27 cellular contexts compared by ENCODE assay signal in the genomic region with DNA sequence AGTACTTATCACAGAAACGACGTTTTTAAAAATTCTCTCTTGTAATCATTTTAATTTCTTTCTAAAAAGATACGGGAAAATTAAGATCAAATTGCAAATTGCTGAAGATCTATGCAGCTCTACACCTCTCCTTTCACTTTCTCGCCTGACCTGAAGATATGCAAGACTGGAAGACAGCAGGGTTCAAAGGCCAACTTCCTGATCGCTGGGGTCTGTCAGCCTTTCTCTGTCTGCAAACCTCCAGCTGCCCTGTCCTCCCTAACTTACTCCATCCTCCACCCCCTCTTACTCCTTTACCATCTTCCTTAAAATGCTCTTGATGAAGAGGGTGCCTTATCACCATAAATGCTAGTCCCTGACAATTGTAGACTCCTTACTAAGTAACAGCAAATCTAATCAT.
"Had no signal": no experiment of that assay in that cellular context is flagged by ENCODE, and none has a peak within 500 bp of the region (broad histone marks: within the 10 kb centered on the region; RNA-seq: fewer than 3 reads in every experiment).

No MANE protein-coding gene starts in this region.

- H3K27ac Mint-ChIP-seq: activated B cell treated with CpG ODN at 0.5 μM for 24 hours; activated CD8-positive, alpha-beta T cell treated with anti-CD3 and anti-CD28 coated beads for 36 hours; activated naive CD4-positive, alpha-beta T cell treated with anti-CD3 and anti-CD28 coated beads for 36 hours; activated naive CD4-positive, alpha-beta T cell treated with anti-CD3 and anti-CD28 coated beads, Interleukin-2, amount 50 U/mL, for 24 hours; activated naive CD8-positive, alpha-beta T cell treated with anti-CD3 and anti-CD28 coated beads for 36 hours; activated naive CD8-positive, alpha-beta T cell treated with anti-CD3 and anti-CD28 coated beads, Interleukin-2, amount 50 U/mL, for 24 hours; activated T-helper 2 cell treated with anti-CD3 and anti-CD28 coated beads, Interferon-gamma antibody, Interleukin-2, Interleukin-4, amounts not matched to agents 10 μg/mL and 5 μg/mL and 100 μg/mL, durations not matched to agents 14 hours and 24 hours and 36 hours had no signal

- ATAC-seq: activated CD4-positive, CD25-positive, alpha-beta regulatory T cell treated with anti-CD3 and anti-CD28 coated beads, Interleukin-2, amount 50 U/mL, for 24 hours; activated CD8-positive, alpha-beta T cell treated with anti-CD3 and anti-CD28 coated beads for 36 hours; activated naive CD8-positive, alpha-beta T cell treated with anti-CD3 and anti-CD28 coated beads, Interleukin-2, amount 50 U/mL, for 24 hours; activated T-cell treated with anti-CD3 and anti-CD28 coated beads, Interleukin-2, amount 50 U/mL, for 4 hours; body of pancreas; gastroesophageal sphincter had no signal

- DNase-seq: activated B cell treated with CpG ODN at 0.5 μM for 24 hours; activated CD4-positive, alpha-beta T cell treated with anti-CD3 and anti-CD28 coated beads for 48 hours; activated CD4-positive, alpha-beta T cell treated with anti-CD3 and anti-CD28 coated beads, Interleukin-2, amount 50 U/mL, for 1 hour; activated CD4-positive, alpha-beta T cell treated with anti-CD3 and anti-CD28 coated beads, Interleukin-2, amount 50 U/mL, for 48 hours; activated CD8-positive, alpha-beta memory T cell treated with anti-CD3 and anti-CD28 coated beads for 24 hours; activated CD8-positive, alpha-beta T cell treated with anti-CD3 and anti-CD28 coated beads for 36 hours; activated effector memory CD4-positive, alpha-beta T cell treated with anti-CD3 and anti-CD28 coated beads, Interleukin-2, amount 50 U/mL, for 16 hours; activated naive CD4-positive, alpha-beta T cell treated with anti-CD3 and anti-CD28 coated beads for 36 hours; activated naive CD8-positive, alpha-beta T cell treated with anti-CD3 and anti-CD28 coated beads for 36 hours; activated naive CD8-positive, alpha-beta T cell treated with anti-CD3 and anti-CD28 coated beads, Interleukin-2, amount 50 U/mL, for 24 hours; activated T-cell treated with anti-CD3 and anti-CD28 coated beads, Interleukin-2, amount 50 U/mL, for 4 hours; adrenal gland; amygdala; aorta; body of pancreas; caudate nucleus; effector CD8-positive, alpha-beta T cell; esophagus squamous epithelium; foreskin melanocyte; T-helper 2 cell had no signal

- H3K4me1 Mint-ChIP-seq: activated B cell treated with CpG ODN at 0.5 μM for 24 hours; activated naive CD4-positive, alpha-beta T cell treated with anti-CD3 and anti-CD28 coated beads, Interleukin-2, amount 50 U/mL, for 24 hours; activated naive CD8-positive, alpha-beta T cell treated with anti-CD3 and anti-CD28 coated beads for 36 hours; activated naive CD8-positive, alpha-beta T cell treated with anti-CD3 and anti-CD28 coated beads, Interleukin-2, amount 50 U/mL, for 24 hours had no signal

- H3K27ac ChIP-seq: adrenal gland, body of pancreas, epithelial cell of prostate, esophagus squamous epithelium, gastroesophageal sphincter, VCaP had no signal

- H3K9me3 ChIP-seq: adrenal gland, body of pancreas, esophagus squamous epithelium, gastroesophageal sphincter had no signal

- H3K4me3 ChIP-seq: adrenal gland, body of pancreas, esophagus squamous epithelium, gastroesophageal sphincter had no signal

- H3K4me1 ChIP-seq: adrenal gland, body of pancreas, esophagus squamous epithelium, gastroesophageal sphincter had no signal

- H3K27me3 ChIP-seq: adrenal gland, body of pancreas, esophagus squamous epithelium, gastroesophageal sphincter had no signal

- H3K36me3 Mint-ChIP-seq: activated naive CD4-positive, alpha-beta T cell treated with anti-CD3 and anti-CD28 coated beads, Interleukin-2, amount 50 U/mL, for 24 hours; activated naive CD8-positive, alpha-beta T cell treated with anti-CD3 and anti-CD28 coated beads for 36 hours had no signal

- H3K36me3 ChIP-seq: adrenal gland had no signal

- FAIRE-seq: endometrium had no signal

- H3K9me3 Mint-ChIP-seq: activated B cell treated with CpG ODN at 0.5 μM for 24 hours; activated CD8-positive, alpha-beta T cell treated with anti-CD3 and anti-CD28 coated beads for 36 hours; activated naive CD4-positive, alpha-beta T cell treated with anti-CD3 and anti-CD28 coated beads for 36 hours; activated naive CD4-positive, alpha-beta T cell treated with anti-CD3 and anti-CD28 coated beads, Interleukin-2, amount 50 U/mL, for 24 hours; activated naive CD8-positive, alpha-beta T cell treated with anti-CD3 and anti-CD28 coated beads for 36 hours; activated naive CD8-positive, alpha-beta T cell treated with anti-CD3 and anti-CD28 coated beads, Interleukin-2, amount 50 U/mL, for 24 hours; activated T-cell treated with anti-CD3 and anti-CD28 coated beads, Interleukin-2, amount 50 U/mL, for 4 hours; activated T-helper 2 cell treated with anti-CD3 and anti-CD28 coated beads, Interferon-gamma antibody, Interleukin-2, Interleukin-4, amounts not matched to agents 10 μg/mL and 5 μg/mL and 100 μg/mL, durations not matched to agents 14 hours and 24 hours and 36 hours had no signal

- H3K4me3 Mint-ChIP-seq: activated B cell treated with CpG ODN at 0.5 μM for 24 hours; activated CD8-positive, alpha-beta T cell treated with anti-CD3 and anti-CD28 coated beads for 36 hours; activated naive CD4-positive, alpha-beta T cell treated with anti-CD3 and anti-CD28 coated beads for 36 hours; activated naive CD4-positive, alpha-beta T cell treated with anti-CD3 and anti-CD28 coated beads, Interleukin-2, amount 50 U/mL, for 24 hours; activated naive CD8-positive, alpha-beta T cell treated with anti-CD3 and anti-CD28 coated beads for 36 hours; activated naive CD8-positive, alpha-beta T cell treated with anti-CD3 and anti-CD28 coated beads, Interleukin-2, amount 50 U/mL, for 24 hours; activated T-cell treated with anti-CD3 and anti-CD28 coated beads, Interleukin-2, amount 50 U/mL, for 4 hours had no signal
